ENCODE assay signal across 1 cellular context in the genomic region with DNA sequence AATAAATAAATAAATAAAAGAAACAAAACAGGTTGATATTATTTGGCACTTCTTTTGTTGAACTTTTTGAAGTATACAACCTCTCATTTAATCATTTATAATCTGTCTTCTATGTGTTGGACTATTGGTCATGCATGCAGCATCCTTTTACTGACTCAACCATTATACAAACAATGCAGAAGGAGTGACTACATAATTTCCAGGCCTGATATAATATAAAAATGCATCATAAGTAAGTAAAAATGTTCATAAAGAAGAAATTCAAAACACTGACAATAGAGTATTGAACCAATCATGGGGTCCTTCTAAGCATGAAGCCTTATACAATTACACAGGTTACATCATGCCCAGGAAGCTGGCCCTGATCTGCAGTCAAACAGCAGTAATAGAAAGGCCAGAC.
TF ChIP-seq lines count a peak whose summit lies in the region.

No MANE protein-coding gene starts in this region.

TF ChIP-seq in A549, 52 proteins besides CTCF, POLR2A, EP300 and RAD21 (continued from another document):
- TF ChIP-seq, protein P1, sequence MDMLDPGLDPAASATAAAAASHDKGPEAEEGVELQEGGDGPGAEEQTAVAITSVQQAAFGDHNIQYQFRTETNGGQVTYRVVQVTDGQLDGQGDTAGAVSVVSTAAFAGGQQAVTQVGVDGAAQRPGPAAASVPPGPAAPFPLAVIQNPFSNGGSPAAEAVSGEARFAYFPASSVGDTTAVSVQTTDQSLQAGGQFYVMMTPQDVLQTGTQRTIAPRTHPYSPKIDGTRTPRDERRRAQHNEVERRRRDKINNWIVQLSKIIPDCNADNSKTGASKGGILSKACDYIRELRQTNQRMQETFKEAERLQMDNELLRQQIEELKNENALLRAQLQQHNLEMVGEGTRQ (IDR thresholded peaks at IDR 0.05), result no peak
- TF ChIP-seq PHF8 (IDR thresholded peaks at IDR 0.05; ENCODE audit: borderline replicate concordance, low read depth) (no peak), TP53 (CRISPR knock-in tag; IDR thresholded peaks at IDR 0.05) (no peak), HOXA7 (CRISPR knock-in tag; IDR thresholded peaks at IDR 0.05) (no peak), MAZ (IDR thresholded peaks at IDR 0.05; ENCODE audit: borderline replicate concordance, low read depth, low read length) (no peak), FOXS1 (CRISPR knock-in tag; IDR thresholded peaks at IDR 0.05) (no peak), MAFK (IDR thresholded peaks at IDR 0.05; ENCODE audit: partially characterized antibody) (no peak), FOSB (CRISPR knock-in tag; IDR thresholded peaks at IDR 0.05) (no peak)
- TF ChIP-seq, protein P2, sequence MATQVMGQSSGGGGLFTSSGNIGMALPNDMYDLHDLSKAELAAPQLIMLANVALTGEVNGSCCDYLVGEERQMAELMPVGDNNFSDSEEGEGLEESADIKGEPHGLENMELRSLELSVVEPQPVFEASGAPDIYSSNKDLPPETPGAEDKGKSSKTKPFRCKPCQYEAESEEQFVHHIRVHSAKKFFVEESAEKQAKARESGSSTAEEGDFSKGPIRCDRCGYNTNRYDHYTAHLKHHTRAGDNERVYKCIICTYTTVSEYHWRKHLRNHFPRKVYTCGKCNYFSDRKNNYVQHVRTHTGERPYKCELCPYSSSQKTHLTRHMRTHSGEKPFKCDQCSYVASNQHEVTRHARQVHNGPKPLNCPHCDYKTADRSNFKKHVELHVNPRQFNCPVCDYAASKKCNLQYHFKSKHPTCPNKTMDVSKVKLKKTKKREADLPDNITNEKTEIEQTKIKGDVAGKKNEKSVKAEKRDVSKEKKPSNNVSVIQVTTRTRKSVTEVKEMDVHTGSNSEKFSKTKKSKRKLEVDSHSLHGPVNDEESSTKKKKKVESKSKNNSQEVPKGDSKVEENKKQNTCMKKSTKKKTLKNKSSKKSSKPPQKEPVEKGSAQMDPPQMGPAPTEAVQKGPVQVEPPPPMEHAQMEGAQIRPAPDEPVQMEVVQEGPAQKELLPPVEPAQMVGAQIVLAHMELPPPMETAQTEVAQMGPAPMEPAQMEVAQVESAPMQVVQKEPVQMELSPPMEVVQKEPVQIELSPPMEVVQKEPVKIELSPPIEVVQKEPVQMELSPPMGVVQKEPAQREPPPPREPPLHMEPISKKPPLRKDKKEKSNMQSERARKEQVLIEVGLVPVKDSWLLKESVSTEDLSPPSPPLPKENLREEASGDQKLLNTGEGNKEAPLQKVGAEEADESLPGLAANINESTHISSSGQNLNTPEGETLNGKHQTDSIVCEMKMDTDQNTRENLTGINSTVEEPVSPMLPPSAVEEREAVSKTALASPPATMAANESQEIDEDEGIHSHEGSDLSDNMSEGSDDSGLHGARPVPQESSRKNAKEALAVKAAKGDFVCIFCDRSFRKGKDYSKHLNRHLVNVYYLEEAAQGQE (IDR thresholded peaks at IDR 0.05), result no peak
